Comparison of ENCODE assay signal across 9 cellular contexts in the genomic region with DNA sequence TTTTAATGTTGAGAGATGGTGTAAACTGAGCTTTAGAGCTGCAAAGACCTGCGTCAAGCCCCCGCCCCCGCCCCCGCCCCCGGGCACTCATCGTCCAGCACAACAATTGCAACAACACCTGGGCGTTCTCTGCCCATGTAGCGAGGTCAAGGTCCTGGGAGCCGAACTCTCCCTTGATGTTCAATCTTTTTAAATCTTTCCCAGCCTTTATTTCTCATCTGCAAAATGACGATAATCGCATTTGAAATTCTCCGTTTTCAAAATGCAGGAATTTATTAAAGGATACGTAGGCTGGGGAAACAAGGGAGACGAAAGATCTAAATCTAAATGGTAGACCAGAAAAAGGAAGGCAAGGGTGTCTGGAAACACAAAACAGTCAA. TPM values are rescaled to one million over a fixed set of nuclear protein-coding genes. Genes with fewer than 3 reads are reported as not detected.
DNase-seq lines count a peak whose midpoint lies in the region; ATAC-seq and TF ChIP-seq lines count a peak whose summit lies in the region.
"Had no signal": no experiment of that assay in that cellular context is flagged by ENCODE, and none has a peak within 500 bp of the region (broad histone marks: within the 10 kb centered on the region; RNA-seq: fewer than 3 reads in every experiment).

No MANE protein-coding gene starts in this region.

- H3K27ac ChIP-seq in left ventricle myocardium inferior (replicated peaks) (peak overlapping the region; percentile 81), sigmoid colon (peak overlapping the region; percentile 79 to 84 (median 82))

- H3K4me3 ChIP-seq in left ventricle myocardium inferior (peak overlapping the region; percentile 83), sigmoid colon (peak overlapping the region; percentile 42 to 98 (median 82))

- DNase-seq in NCI-H510A treated with DMSO at 0.1 percent for 48 hours (lab: John Stamatoyannopoulos, UW): peak; percentile 61
- DNase-seq in NCI-H510A (lab: John Stamatoyannopoulos, UW): no peak
- DNase-seq in UCSD-AML1 (lab: John Stamatoyannopoulos, UW; ENCODE audit: unreplicated experiment): peak; percentile 28
- no peak for DNase-seq in left ventricle myocardium inferior
- no peak for DNase-seq in sigmoid colon
- no peak for DNase-seq in NCI-H128 (lab: John Stamatoyannopoulos, UW; ENCODE audit: unreplicated experiment)

- H3K36me3 ChIP-seq in left ventricle myocardium inferior: no peaks in the 10 kb centered on the region
- H3K36me3 ChIP-seq in sigmoid colon: no peaks in the 10 kb centered on the region

- WGBS in sigmoid colon, 2 donors: 1% methylated on average over 14 of the region's 14 CpGs

- ATAC-seq in HG03159 (IDR thresholded peaks at IDR 0.05; ENCODE audit: unreplicated experiment) (peak; percentile 17), GM21360 (IDR thresholded peaks at IDR 0.05; ENCODE audit: unreplicated experiment) (no peak)

- intact Hi-C loops in left ventricle myocardium inferior (cut with micrococcal nuclease): loop anchor here (10.0 kb wide), 1 partner anchor 122 kb away; the partner anchor contains the start of gene KLHL2
- intact Hi-C loops in sigmoid colon (cut with DNase I): loop anchor here (1.0 to 2.0 kb wide), 2 partner anchors 120 to 214 kb away; partner anchors contain the start of genes KLHL2 and TMEM192

- TF ChIP-seq CTCF in left ventricle myocardium inferior (IDR thresholded peaks at IDR 0.05; ENCODE audit: borderline replicate concordance) (no peak), sigmoid colon (IDR thresholded peaks at IDR 0.05) (no peak)

- H3K9me3 ChIP-seq in left ventricle myocardium inferior (replicated peaks) (no peaks in the 10 kb centered on the region), sigmoid colon (no peaks in the 10 kb centered on the region)

- no peaks in the 10 kb centered on the region for H3K27me3 ChIP-seq in left ventricle myocardium inferior (ENCODE audit: low read depth)
- no peaks in the 10 kb centered on the region for H3K27me3 ChIP-seq in sigmoid colon

- no peak for TF ChIP-seq POLR2A in sigmoid colon (IDR thresholded peaks at IDR 0.05)

- H3K4me1 ChIP-seq in left ventricle myocardium inferior (peaks cover 23% of the 10 kb centered on the region), sigmoid colon (peaks cover 4 to 20% (median 14%) of the 10 kb centered on the region in 4 donors)

- no peak for TF ChIP-seq EP300 in sigmoid colon (IDR thresholded peaks at IDR 0.05)

RNA-seq across cellular contexts. Expression of gene MSMO1, which starts 0.6 kb away (rescaled TPM):
- 7.3 TPM for total RNA-seq in left ventricle myocardium inferior
- 10 to 100 TPM; 13.6 to 26.8 (median 17.1) TPM for total RNA-seq in sigmoid colon
- 100 to 1,000 TPM in 1 of 3 donors, 10 to 100 TPM in 2; 28.2 to 114 (median 42.8) TPM for polyA plus RNA-seq in sigmoid colon

RNA-seq across cellular contexts. Expression of gene CPE, which starts 52.0 kb away (rescaled TPM):
- total RNA-seq in left ventricle myocardium inferior: 43.2 TPM
- 10 to 100 TPM; 31.8 to 64.5 (median 48.2) TPM for total RNA-seq in sigmoid colon
- polyA plus RNA-seq in sigmoid colon: 10 to 100 TPM in 1 of 3 donors, 1 to 10 TPM in 2; 5.4 to 22.7 (median 5.5) TPM
- total RNA-seq: activated naive CD8-positive, alpha-beta T cell treated with anti-CD3 and anti-CD28 coated beads, Interleukin-2, amount 10 ng/mL, durations not matched to agents 7 days and 5 days had no signal

Comparison
In these comparisons a context has a peak if more than half of its experiments do, and no peak if none do; other contexts are left out.
1. DNase-seq: peak in NCI-H510A treated with DMSO at 0.1 percent for 48 hours (single experiment) and UCSD-AML1 (single experiment); none in NCI-H510A (single experiment), left ventricle myocardium inferior (single experiment), sigmoid colon (single experiment) and NCI-H128 (single experiment).